In the genomic region with DNA sequence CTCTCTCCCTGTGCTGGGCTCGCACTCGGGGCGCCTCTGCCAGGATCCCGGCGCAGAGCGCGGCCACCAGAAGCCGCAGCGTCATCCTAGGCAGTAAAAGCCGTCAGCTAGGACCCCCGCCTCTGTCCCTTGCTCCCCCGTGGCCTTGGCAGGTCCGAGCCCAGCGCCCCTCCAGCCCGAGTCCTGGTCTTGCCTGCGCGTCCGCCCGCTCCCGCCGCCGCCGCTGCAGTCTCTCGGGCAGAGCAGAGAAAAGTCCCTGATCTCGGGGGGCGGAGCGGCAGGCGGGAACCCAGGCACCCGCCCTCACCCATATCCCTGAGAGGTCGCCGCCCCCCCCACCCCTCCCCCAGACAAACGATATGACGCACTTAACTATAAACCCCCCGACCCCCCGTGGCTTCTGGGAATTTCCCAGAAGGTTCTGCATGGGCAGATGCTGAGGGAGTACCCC, we compare ENCODE assay signal across 9 cellular contexts. TPM values are rescaled to one million over a fixed set of nuclear protein-coding genes. Genes with fewer than 3 reads are reported as not detected.
DNase-seq lines count a peak whose midpoint lies in the region; ATAC-seq and TF ChIP-seq lines count a peak whose summit lies in the region.
"Had no signal": no experiment of that assay in that cellular context is flagged by ENCODE, and none has a peak within 500 bp of the region (broad histone marks: within the 10 kb centered on the region; RNA-seq: fewer than 3 reads in every experiment).

A gene (minus strand): TSS at position 255 of the 451 bp plus-strand sequence. CDS start 170 bp downstream, at position 85.

- no peak within 1 kb of the TSS for H3K27ac ChIP-seq in colonic mucosa
- H3K27ac ChIP-seq in left lung, result no peak within 1 kb of the TSS
- H3K27ac ChIP-seq in tibial artery, result peak within 1 kb of the TSS; percentile 84 to 90
- H3K27ac ChIP-seq: C4-2B had no signal

- H3K4me1 ChIP-seq in colonic mucosa (peaks cover 10% of the 10 kb centered on the region), left lung (peaks cover 4 to 22% of the 10 kb centered on the region in 2 donors), tibial artery (peaks cover 7 to 60% (median 55%) of the 10 kb centered on the region in 4 donors)

- H3K36me3 ChIP-seq in colonic mucosa (peaks cover 9% of the 10 kb centered on the region), left lung (peaks cover 0 to 34% of the 10 kb centered on the region in 2 donors), tibial artery (peaks cover 12 to 22% (median 16%) of the 10 kb centered on the region in 3 donors)

- H3K27me3 ChIP-seq in colonic mucosa (peaks cover 9% of the 10 kb centered on the region), left lung (peaks cover 7 to 49% of the 10 kb centered on the region in 2 donors), tibial artery (peaks cover 0 to 6% of the 10 kb centered on the region in 2 donors)

- H3K27me3 Mint-ChIP-seq in activated T-cell treated with anti-CD3 and anti-CD28 coated beads, Interleukin-2, amount 50 U/mL, for 4 hours (ENCODE audit: low read depth), result peaks cover 36% of the 10 kb centered on the region

- peak; percentile 21 to 25 for ATAC-seq in activated T-cell treated with anti-CD3 and anti-CD28 coated beads, Interleukin-2, amount 50 U/mL, for 4 hours
- peak; percentile 10 for ATAC-seq in left lung
- no peak for ATAC-seq in GM18520 (IDR thresholded peaks at IDR 0.05; ENCODE audit: unreplicated experiment)
- ATAC-seq in GM18502 (IDR thresholded peaks at IDR 0.05; ENCODE audit: poor library complexity, unreplicated experiment), result no peak

- H3K4me3 Mint-ChIP-seq in activated T-cell treated with anti-CD3 and anti-CD28 coated beads, Interleukin-2, amount 50 U/mL, for 4 hours, result no peak within 1 kb of the TSS

- intact Hi-C loops in colonic mucosa (cut with DNase I), result no loop called here
- intact Hi-C loops in left lung (cut with DNase I), result no loop called here
- intact Hi-C loops in tibial artery (cut with DNase I; ENCODE audit: low total_unique reads), result no loop called here

- DNase-seq in activated T-cell treated with anti-CD3 and anti-CD28 coated beads, Interleukin-2, amount 50 U/mL, for 4 hours, result no peak
- DNase-seq in activated T-cell treated with anti-CD3 and anti-CD28 coated beads for 4 hours (no peak), colonic mucosa (no peak), left lung (peak in 1 of 2 donors; percentile 74), tibial artery (no peak), epidermal melanocyte (ENCODE audit: insufficient read length, low spot score) (no peak)

- H3K4me1 Mint-ChIP-seq in activated T-cell treated with anti-CD3 and anti-CD28 coated beads, Interleukin-2, amount 50 U/mL, for 4 hours (ENCODE audit: low read depth), result peaks cover 6% of the 10 kb centered on the region

- no peaks in the 10 kb centered on the region for H3K36me3 Mint-ChIP-seq in activated T-cell treated with anti-CD3 and anti-CD28 coated beads, Interleukin-2, amount 50 U/mL, for 4 hours (ENCODE audit: insufficient read depth)

- no peaks in the 10 kb centered on the region for H3K9me3 ChIP-seq in colonic mucosa
- no peaks in the 10 kb centered on the region for H3K9me3 ChIP-seq in left lung
- H3K9me3 ChIP-seq in tibial artery, result no peaks in the 10 kb centered on the region

- no peaks in the 10 kb centered on the region for H3K9me3 Mint-ChIP-seq in activated T-cell treated with anti-CD3 and anti-CD28 coated beads, Interleukin-2, amount 50 U/mL, for 4 hours

- H3K4me3 ChIP-seq in colonic mucosa (peak within 1 kb of the TSS; percentile 11), left lung (peak within 1 kb of the TSS in 1 of 2 donors; percentile 15), tibial artery (peak within 1 kb of the TSS; percentile 43 to 55)

- H3K9ac ChIP-seq in colonic mucosa (ENCODE audit: low read depth in 2 of 2, low read length in 2 of 2), result peak within 1 kb of the TSS in 1 of 2 donors; percentile 63

- TF ChIP-seq CTCF in colonic mucosa (IDR thresholded peaks at IDR 0.05) (no peak), left lung (IDR thresholded peaks at IDR 0.05) (no peak), tibial artery (IDR thresholded peaks at IDR 0.05) (no peak)

RNA-seq across cellular contexts. Expression of the gene that starts here (rescaled TPM):
- under 1 TPM; 0.38 to 0.53 (median 0.40) TPM for total RNA-seq in activated T-cell treated with anti-CD3 and anti-CD28 coated beads, Interleukin-2, amount 50 U/mL, for 4 hours
- total RNA-seq in colonic mucosa (1 to 10 TPM; 3.8 to 5.1 TPM), left lung (1 to 10 TPM; 7.2 to 9.2 TPM)

Comparison
In these comparisons a context has a peak if more than half of its experiments do, and no peak if none do; other contexts are left out.
1. Peak in ATAC-seq in activated T-cell treated with anti-CD3 and anti-CD28 coated beads, Interleukin-2, amount 50 U/mL, for 4 hours; RNA of the gene not detected or under 1 TPM.
2. H3K27ac ChIP-seq: peak in tibial artery (2 of 2); none in colonic mucosa (single experiment) and left lung (0 of 2).